In the genomic region with DNA sequence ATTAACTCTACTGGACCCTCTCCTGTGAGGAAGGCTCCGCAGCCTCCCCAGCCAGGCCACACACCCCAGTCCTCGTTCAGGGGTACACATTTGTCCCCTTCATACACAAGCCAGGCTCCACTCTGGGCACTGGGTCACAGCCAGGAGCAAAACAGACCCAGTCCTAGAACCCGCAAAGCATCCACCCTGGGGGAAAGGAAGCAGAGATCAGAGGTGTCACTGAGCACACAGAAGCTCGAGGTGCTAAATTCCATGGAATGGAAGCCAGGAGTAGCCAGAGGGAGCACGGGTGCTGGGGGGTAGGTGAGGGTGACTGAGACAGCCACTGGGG, we compare ENCODE assay signal across 19 cellular contexts. TPM values are rescaled to one million over a fixed set of nuclear protein-coding genes. Genes with fewer than 3 reads are reported as not detected.
A peak's percentile ranks its signal among the peaks of the same experiment; 100 is the strongest.
DNase-seq lines count a peak whose midpoint lies in the region; ATAC-seq and TF ChIP-seq lines count a peak whose summit lies in the region.
"Had no signal": no experiment of that assay in that cellular context is flagged by ENCODE, and none has a peak within 500 bp of the region (broad histone marks: within the 10 kb centered on the region; RNA-seq: fewer than 3 reads in every experiment).

No MANE protein-coding gene starts in this region.

- no peaks in the 10 kb centered on the region for H3K36me3 Mint-ChIP-seq in activated CD8-positive, alpha-beta T cell treated with anti-CD3 and anti-CD28 coated beads, Interleukin-2, amount 10 ng/mL, durations not matched to agents 7 days and 5 days (ENCODE audit: low read depth)
- H3K36me3 Mint-ChIP-seq in activated CD8-positive, alpha-beta T cell treated with anti-CD3 and anti-CD28 coated beads for 36 hours (ENCODE audit: low read depth): no peaks in the 10 kb centered on the region
- no peaks in the 10 kb centered on the region for H3K36me3 Mint-ChIP-seq in stimulated activated effector memory CD8-positive, alpha-beta T cell treated with anti-CD3 and anti-CD28 coated beads, Interleukin-12 subunit alpha, Interleukin-12 subunit beta, amount 100 ng/mL, for 72 hours
- H3K36me3 Mint-ChIP-seq in activated CD8-positive, alpha-beta memory T cell treated with anti-CD3 and anti-CD28 coated beads, Interleukin-2, amount 10 ng/mL, durations not matched to agents 7 days and 5 days: no peaks in the 10 kb centered on the region
- H3K36me3 Mint-ChIP-seq: CD4-positive, alpha-beta memory T cell had no signal

- no peaks in the 10 kb centered on the region for H3K9me3 Mint-ChIP-seq in activated CD8-positive, alpha-beta T cell treated with anti-CD3 and anti-CD28 coated beads, Interleukin-2, amount 10 ng/mL, durations not matched to agents 7 days and 5 days (ENCODE audit: insufficient read depth)
- H3K9me3 Mint-ChIP-seq in activated CD8-positive, alpha-beta T cell treated with anti-CD3 and anti-CD28 coated beads for 36 hours: no peaks in the 10 kb centered on the region
- no peaks in the 10 kb centered on the region for H3K9me3 Mint-ChIP-seq in stimulated activated effector memory CD8-positive, alpha-beta T cell treated with anti-CD3 and anti-CD28 coated beads, Interleukin-12 subunit alpha, Interleukin-12 subunit beta, amount 100 ng/mL, for 72 hours
- no peaks in the 10 kb centered on the region for H3K9me3 Mint-ChIP-seq in activated CD8-positive, alpha-beta memory T cell treated with anti-CD3 and anti-CD28 coated beads, Interleukin-2, amount 10 ng/mL, durations not matched to agents 7 days and 5 days (ENCODE audit: low read depth)

- H3K9ac ChIP-seq in colonic mucosa (ENCODE audit: low read depth in 2 of 2, low read length in 2 of 2): no peak overlapping the region
- H3K9ac ChIP-seq: BLaER1, KMS-11 had no signal

- POLR2A ChIA-PET in activated CD8-positive, alpha-beta T cell treated with anti-CD3 and anti-CD28 coated beads, Interleukin-2, amount 10 ng/mL, durations not matched to agents 7 days and 5 days (lab: Charles Lee): no interaction called here
- POLR2A ChIA-PET in activated CD8-positive, alpha-beta T cell treated with anti-CD3 and anti-CD28 coated beads for 36 hours (lab: Charles Lee): no interaction called here

- ATAC-seq in activated CD8-positive, alpha-beta T cell treated with anti-CD3 and anti-CD28 coated beads, Interleukin-2, amount 10 ng/mL, durations not matched to agents 7 days and 5 days: no peak
- ATAC-seq in activated CD8-positive, alpha-beta T cell treated with anti-CD3 and anti-CD28 coated beads for 36 hours: no peak
- ATAC-seq in lung (ENCODE audit: insufficient read depth, low FRiP score) (no peak), GM21367 (IDR thresholded peaks at IDR 0.05; ENCODE audit: unreplicated experiment) (no peak)
- ATAC-seq in stimulated activated effector memory CD8-positive, alpha-beta T cell treated with anti-CD3 and anti-CD28 coated beads, Interleukin-12 subunit alpha, Interleukin-12 subunit beta, amount 100 ng/mL, for 72 hours: no peak
- ATAC-seq in activated CD8-positive, alpha-beta memory T cell treated with anti-CD3 and anti-CD28 coated beads, Interleukin-2, amount 10 ng/mL, durations not matched to agents 7 days and 5 days: no peak

- intact Hi-C loops in activated CD8-positive, alpha-beta T cell treated with anti-CD3 and anti-CD28 coated beads for 36 hours (cut with micrococcal nuclease): no loop called here
- intact Hi-C loops in colonic mucosa (cut with DNase I): no loop called here

- DNase-seq in activated CD8-positive, alpha-beta T cell treated with anti-CD3 and anti-CD28 coated beads, Interleukin-2, amount 10 ng/mL, durations not matched to agents 7 days and 5 days: peak; percentile 11
- no peak for DNase-seq in activated CD8-positive, alpha-beta T cell treated with anti-CD3 and anti-CD28 coated beads for 36 hours
- DNase-seq in colonic mucosa (peak; percentile 16), lung (ENCODE audit: low spot score) (peak; percentile 27), HK-2 (ENCODE audit: unreplicated experiment) (no peak)
- DNase-seq in stimulated activated effector memory CD8-positive, alpha-beta T cell treated with anti-CD3 and anti-CD28 coated beads, Interleukin-12 subunit alpha, Interleukin-12 subunit beta, amount 100 ng/mL, for 72 hours (ENCODE audit: low spot score in 2 of 2): no peak
- no peak for DNase-seq in activated CD8-positive, alpha-beta memory T cell treated with anti-CD3 and anti-CD28 coated beads, Interleukin-2, amount 10 ng/mL, durations not matched to agents 7 days and 5 days
- DNase-seq: Calu3; CD4-positive, alpha-beta memory T cell; DMS79; NCI-H1436; NCI-H1930; NCI-H226 had no signal

- no peak overlapping the region for H3K27ac ChIP-seq in colonic mucosa
- no peak overlapping the region for H3K27ac ChIP-seq in lung (ENCODE audit: low read depth in 1 of 2, low read length in 1 of 2)
- H3K27ac ChIP-seq: BLaER1, KMS-11 had no signal

- H3K27ac Mint-ChIP-seq in activated CD8-positive, alpha-beta T cell treated with anti-CD3 and anti-CD28 coated beads, Interleukin-2, amount 10 ng/mL, durations not matched to agents 7 days and 5 days: no peak overlapping the region
- H3K27ac Mint-ChIP-seq in activated CD8-positive, alpha-beta T cell treated with anti-CD3 and anti-CD28 coated beads for 36 hours: no peak overlapping the region
- H3K27ac Mint-ChIP-seq in stimulated activated effector memory CD8-positive, alpha-beta T cell treated with anti-CD3 and anti-CD28 coated beads, Interleukin-12 subunit alpha, Interleukin-12 subunit beta, amount 100 ng/mL, for 72 hours: peak overlapping the region; percentile 87
- H3K27ac Mint-ChIP-seq in activated CD8-positive, alpha-beta memory T cell treated with anti-CD3 and anti-CD28 coated beads, Interleukin-2, amount 10 ng/mL, durations not matched to agents 7 days and 5 days: no peak overlapping the region

- H3K4me1 ChIP-seq in colonic mucosa (peaks cover 3% of the 10 kb centered on the region), lung (ENCODE audit: control insufficient read depth in 2 of 2, insufficient read depth in 2 of 2, low read length in 2 of 2) (no peaks in the 10 kb centered on the region)

- no peaks in the 10 kb centered on the region for H3K9me3 ChIP-seq in colonic mucosa
- no peaks in the 10 kb centered on the region for H3K9me3 ChIP-seq in lung (ENCODE audit: control insufficient read depth in 2 of 2, insufficient read depth in 1 of 2, low read length in 1 of 2)
- H3K9me3 ChIP-seq: BLaER1 had no signal

- TF ChIP-seq CTCF in activated CD8-positive, alpha-beta T cell treated with anti-CD3 and anti-CD28 coated beads for 36 hours (IDR thresholded peaks at IDR 0.05): no peak
- TF ChIP-seq CTCF in colonic mucosa (IDR thresholded peaks at IDR 0.05) (no peak), lung (IDR thresholded peaks at IDR 0.05; ENCODE audit: control extremely low read depth, extremely low read depth) (no peak)

- no peaks in the 10 kb centered on the region for H3K36me3 ChIP-seq in colonic mucosa
- H3K36me3 ChIP-seq in lung (ENCODE audit: control insufficient read depth in 2 of 2, insufficient read depth in 2 of 2, low read length in 2 of 2): no peaks in the 10 kb centered on the region
- H3K36me3 ChIP-seq: BLaER1 had no signal

- 87 to 97% methylated on average over 5 of the region's 5 CpGs for WGBS in lung, 2 donors

- peaks cover 2% of the 10 kb centered on the region for H3K27me3 Mint-ChIP-seq in activated CD8-positive, alpha-beta T cell treated with anti-CD3 and anti-CD28 coated beads, Interleukin-2, amount 10 ng/mL, durations not matched to agents 7 days and 5 days (ENCODE audit: low read depth)
- no peaks in the 10 kb centered on the region for H3K27me3 Mint-ChIP-seq in activated CD8-positive, alpha-beta T cell treated with anti-CD3 and anti-CD28 coated beads for 36 hours
- no peaks in the 10 kb centered on the region for H3K27me3 Mint-ChIP-seq in activated CD8-positive, alpha-beta memory T cell treated with anti-CD3 and anti-CD28 coated beads, Interleukin-2, amount 10 ng/mL, durations not matched to agents 7 days and 5 days

- peaks cover 16% of the 10 kb centered on the region for H3K4me1 Mint-ChIP-seq in activated CD8-positive, alpha-beta T cell treated with anti-CD3 and anti-CD28 coated beads, Interleukin-2, amount 10 ng/mL, durations not matched to agents 7 days and 5 days (ENCODE audit: low read depth)
- H3K4me1 Mint-ChIP-seq in activated CD8-positive, alpha-beta T cell treated with anti-CD3 and anti-CD28 coated beads for 36 hours (ENCODE audit: low read depth): peaks cover 10% of the 10 kb centered on the region
- peaks cover 39% of the 10 kb centered on the region for H3K4me1 Mint-ChIP-seq in stimulated activated effector memory CD8-positive, alpha-beta T cell treated with anti-CD3 and anti-CD28 coated beads, Interleukin-12 subunit alpha, Interleukin-12 subunit beta, amount 100 ng/mL, for 72 hours
- peaks cover 11% of the 10 kb centered on the region for H3K4me1 Mint-ChIP-seq in activated CD8-positive, alpha-beta memory T cell treated with anti-CD3 and anti-CD28 coated beads, Interleukin-2, amount 10 ng/mL, durations not matched to agents 7 days and 5 days

- H3K4me3 Mint-ChIP-seq in activated CD8-positive, alpha-beta T cell treated with anti-CD3 and anti-CD28 coated beads, Interleukin-2, amount 10 ng/mL, durations not matched to agents 7 days and 5 days: no peak overlapping the region
- no peak overlapping the region for H3K4me3 Mint-ChIP-seq in activated CD8-positive, alpha-beta T cell treated with anti-CD3 and anti-CD28 coated beads for 36 hours
- no peak overlapping the region for H3K4me3 Mint-ChIP-seq in stimulated activated effector memory CD8-positive, alpha-beta T cell treated with anti-CD3 and anti-CD28 coated beads, Interleukin-12 subunit alpha, Interleukin-12 subunit beta, amount 100 ng/mL, for 72 hours
- H3K4me3 Mint-ChIP-seq in activated CD8-positive, alpha-beta memory T cell treated with anti-CD3 and anti-CD28 coated beads, Interleukin-2, amount 10 ng/mL, durations not matched to agents 7 days and 5 days: no peak overlapping the region

- H3K4me3 ChIP-seq in colonic mucosa (no peak overlapping the region), lung (no peak overlapping the region)
- H3K4me3 ChIP-seq: BLaER1 had no signal

- CTCF ChIA-PET in activated CD8-positive, alpha-beta T cell treated with anti-CD3 and anti-CD28 coated beads, Interleukin-2, amount 10 ng/mL, durations not matched to agents 7 days and 5 days (lab: Charles Lee): interaction anchor here (1.2 kb wide), 1 partner anchor 13 kb away, joined by 3 read pairs; no protein-coding TSS in a partner anchor
- CTCF ChIA-PET in activated CD8-positive, alpha-beta T cell treated with anti-CD3 and anti-CD28 coated beads for 36 hours (lab: Charles Lee): no interaction called here
- CTCF ChIA-PET in activated CD8-positive, alpha-beta memory T cell treated with anti-CD3 and anti-CD28 coated beads, Interleukin-2, amount 10 ng/mL, durations not matched to agents 7 days and 5 days (lab: Charles Lee): no interaction called here

- no peaks in the 10 kb centered on the region for H3K27me3 ChIP-seq in colonic mucosa
- no peaks in the 10 kb centered on the region for H3K27me3 ChIP-seq in lung (ENCODE audit: control insufficient read depth, insufficient read depth)
- H3K27me3 ChIP-seq: BLaER1 had no signal

RNA-seq across cellular contexts. Expression of gene TH, which starts 43.6 kb away (rescaled TPM):
- not detected for total RNA-seq in activated CD8-positive, alpha-beta T cell treated with anti-CD3 and anti-CD28 coated beads, Interleukin-2, amount 10 ng/mL, durations not matched to agents 7 days and 5 days
- not detected for total RNA-seq in activated CD8-positive, alpha-beta T cell treated with anti-CD3 and anti-CD28 coated beads for 36 hours
- total RNA-seq in colonic mucosa (under 1 TPM in 1 of 2 donors, not detected in 1; 0.15 TPM), lung (under 1 TPM in 1 of 2 donors, not detected in 1; 0.31 TPM)
- under 1 TPM in 1 of 2 donors, not detected in 1; 0.14 TPM for polyA plus RNA-seq in lung
- not detected for total RNA-seq in activated CD8-positive, alpha-beta memory T cell treated with anti-CD3 and anti-CD28 coated beads, Interleukin-2, amount 10 ng/mL, durations not matched to agents 7 days and 5 days
- total RNA-seq: Calu3; CD4-positive, alpha-beta memory T cell had no signal
- polyA plus RNA-seq: CD4-positive, alpha-beta memory T cell had no signal

RNA-seq across cellular contexts. Expression of gene INS, which starts 54.2 kb away (rescaled TPM):
- total RNA-seq in activated CD8-positive, alpha-beta T cell treated with anti-CD3 and anti-CD28 coated beads, Interleukin-2, amount 10 ng/mL, durations not matched to agents 7 days and 5 days: not detected
- not detected for total RNA-seq in activated CD8-positive, alpha-beta T cell treated with anti-CD3 and anti-CD28 coated beads for 36 hours
- total RNA-seq in colonic mucosa (under 1 TPM in 1 of 2 donors, not detected in 1; 0.84 TPM), lung (not detected)
- 1 to 10 TPM; 1.2 to 3.3 TPM for polyA plus RNA-seq in lung
- total RNA-seq in activated CD8-positive, alpha-beta memory T cell treated with anti-CD3 and anti-CD28 coated beads, Interleukin-2, amount 10 ng/mL, durations not matched to agents 7 days and 5 days: not detected
- total RNA-seq: Calu3; CD4-positive, alpha-beta memory T cell; HT-29; M059J; RPMI7951 had no signal
- polyA plus RNA-seq: CD4-positive, alpha-beta memory T cell had no signal

RNA-seq across cellular contexts. Expression of gene ASCL2, which starts 55.2 kb away (rescaled TPM):
- under 1 TPM; 0.13 to 0.53 TPM for total RNA-seq in activated CD8-positive, alpha-beta T cell treated with anti-CD3 and anti-CD28 coated beads, Interleukin-2, amount 10 ng/mL, durations not matched to agents 7 days and 5 days
- 1 to 10 TPM; 2.7 to 3.4 TPM for total RNA-seq in activated CD8-positive, alpha-beta T cell treated with anti-CD3 and anti-CD28 coated beads for 36 hours
- total RNA-seq in colonic mucosa (10 to 100 TPM in 1 of 2 donors, 1 to 10 TPM in 1; 4.8 to 16.4 TPM), lung (1 to 10 TPM in 1 of 2 donors, not detected in 1; 2.4 TPM)
- polyA plus RNA-seq in lung: 1 to 10 TPM in 1 of 2 donors, under 1 TPM in 1; 0.94 to 2.2 TPM
- total RNA-seq in activated CD8-positive, alpha-beta memory T cell treated with anti-CD3 and anti-CD28 coated beads, Interleukin-2, amount 10 ng/mL, durations not matched to agents 7 days and 5 days: under 1 TPM; 0.12 to 0.15 TPM
- total RNA-seq: Calu3, M059J, RPMI7951 had no signal

Comparison
In these comparisons a context has a peak if more than half of its experiments do, and no peak if none do; other contexts are left out.
1. DNase-seq: peak in activated CD8-positive, alpha-beta T cell treated with anti-CD3 and anti-CD28 coated beads, Interleukin-2, amount 10 ng/mL, durations not matched to agents 7 days and 5 days (single experiment), colonic mucosa (single experiment) and lung (single experiment); none in activated CD8-positive, alpha-beta T cell treated with anti-CD3 and anti-CD28 coated beads for 36 hours (single experiment), stimulated activated effector memory CD8-positive, alpha-beta T cell treated with anti-CD3 and anti-CD28 coated beads, Interleukin-12 subunit alpha, Interleukin-12 subunit beta, amount 100 ng/mL, for 72 hours (0 of 2), HK-2 (single experiment) and activated CD8-positive, alpha-beta memory T cell treated with anti-CD3 and anti-CD28 coated beads, Interleukin-2, amount 10 ng/mL, durations not matched to agents 7 days and 5 days (single experiment).